ENCODE assay signal across 10 cellular contexts in genomic region chr16:30995927-30996323, GRCh38. TPM values are rescaled to one million over a fixed set of nuclear protein-coding genes. Genes with fewer than 3 reads are reported as not detected.
DNase-seq lines count a peak whose midpoint lies in the region; ATAC-seq, FAIRE-seq and TF ChIP-seq lines count a peak whose summit lies in the region.
"Had no signal": no experiment of that assay in that cellular context is flagged by ENCODE, and none has a peak within 500 bp of the region (broad histone marks: within the 10 kb centered on the region; RNA-seq: fewer than 3 reads in every experiment).

No MANE protein-coding gene starts in this region.

- H3F3A ChIP-seq in OCI-LY1 (ENCODE audit: insufficient read depth, low read length): no peaks in the 10 kb centered on the region

- H3K9me2 ChIP-seq in OCI-LY1 (ENCODE audit: low read depth, low read length): no peaks in the 10 kb centered on the region
- H3K9me2 ChIP-seq: SK-N-SH had no signal

- H3K4me2 ChIP-seq in OCI-LY1 (ENCODE audit: low read length): peak overlapping the region; percentile 81

- no peaks in the 10 kb centered on the region for H4K20me1 ChIP-seq in OCI-LY1 (ENCODE audit: insufficient read depth, low read length)

- H3K9ac ChIP-seq in OCI-LY1 (ENCODE audit: low read length): peak overlapping the region; percentile 68; the same call in 1 of the 2 replicates

- no peaks in the 10 kb centered on the region for H3K79me2 ChIP-seq in OCI-LY1 (ENCODE audit: insufficient read depth, low read length)

- no peak for DNase-seq in GM12864 (ENCODE audit: low read depth)
- no peak for DNase-seq in endothelial cell (ENCODE audit: low spot score)
- DNase-seq in nephron progenitor cell: no peak
- DNase-seq in ureter (ENCODE audit: low spot score): no peak
- no peak for DNase-seq in lower leg skin (ENCODE audit: low spot score in 2 of 2)
- no peak for DNase-seq in HTR-8/SVneo (ENCODE audit: insufficient read length, low spot score)
- DNase-seq: effector memory CD4-positive, alpha-beta T cell; SK-N-SH had no signal

- no peak for FAIRE-seq in HTR-8/SVneo (lab: Jason Lieb, UNC)

- no peak for TF ChIP-seq POLR2A in lower leg skin (IDR thresholded peaks at IDR 0.05)

- H3K27me3 Mint-ChIP-seq in endothelial cell (ENCODE audit: unreplicated experiment): peaks cover 10% of the 10 kb centered on the region
- peaks cover 47% of the 10 kb centered on the region for H3K27me3 Mint-ChIP-seq in nephron progenitor cell (ENCODE audit: low read depth, poor library complexity)

- intact Hi-C loops in lower leg skin (cut with DNase I; ENCODE audit: low total_unique reads): no loop called here

- no peak overlapping the region for H2AFZ ChIP-seq in OCI-LY1 (ENCODE audit: low read length)

- no peaks in the 10 kb centered on the region for H3K27me3 ChIP-seq in OCI-LY1 (ENCODE audit: insufficient read depth, low read length)

- H3K9me3 ChIP-seq in OCI-LY1 (ENCODE audit: low read length): no peaks in the 10 kb centered on the region
- H3K9me3 ChIP-seq: SK-N-SH had no signal

- H3K4me3 ChIP-seq in GM12864 (ENCODE audit: low read depth, low read length) (peak overlapping the region; percentile 74), OCI-LY1 (ENCODE audit: low read depth, low read length, poor library complexity, severe bottlenecking) (peak overlapping the region; percentile 69), lower leg skin (ENCODE audit: low read depth, poor library complexity, severe bottlenecking) (no peak overlapping the region)

- H3K36me3 ChIP-seq in OCI-LY1 (ENCODE audit: insufficient read depth, low read length): no peaks in the 10 kb centered on the region

- H3K4me3 Mint-ChIP-seq in endothelial cell (ENCODE audit: unreplicated experiment) (peak overlapping the region; percentile 53), nephron progenitor cell (peak overlapping the region; percentile 61)

- TF ChIP-seq CTCF in GM12864 (IDR thresholded peaks at IDR 0.05; ENCODE audit: low read depth, low read length, missing control alignments) (no peak), OCI-LY1 (IDR thresholded peaks at IDR 0.05; ENCODE audit: low read length) (no peak), endothelial cell (IDR thresholded peaks at IDR 0.05; ENCODE audit: unreplicated experiment) (no peak), nephron progenitor cell (IDR thresholded peaks at IDR 0.05) (no peak), lower leg skin (IDR thresholded peaks at IDR 0.05) (no peak)

- H3K27ac ChIP-seq in OCI-LY1 (ENCODE audit: low read depth, low read length, poor library complexity, severe bottlenecking): no peak overlapping the region

- peaks cover 3% of the 10 kb centered on the region for H3K36me3 Mint-ChIP-seq in endothelial cell (ENCODE audit: low read depth, unreplicated experiment)
- H3K36me3 Mint-ChIP-seq in nephron progenitor cell (ENCODE audit: low read depth): no peaks in the 10 kb centered on the region

- ATAC-seq in esophagus mucosa: no peak

- H3K9me3 Mint-ChIP-seq in endothelial cell (ENCODE audit: unreplicated experiment) (no peaks in the 10 kb centered on the region), nephron progenitor cell (no peaks in the 10 kb centered on the region)

- H3K4me1 ChIP-seq in OCI-LY1 (ENCODE audit: insufficient read depth, low read length, severe bottlenecking): peaks cover 28% of the 10 kb centered on the region

- 73 to 79% methylated on average over 11 of the region's 11 CpGs for WGBS in lower leg skin, 2 donors

- H3K4me1 Mint-ChIP-seq in endothelial cell (ENCODE audit: unreplicated experiment) (peaks cover 3% of the 10 kb centered on the region), nephron progenitor cell (peaks cover 29% of the 10 kb centered on the region)

- no peak overlapping the region for H3K27ac Mint-ChIP-seq in endothelial cell (ENCODE audit: unreplicated experiment)
- H3K27ac Mint-ChIP-seq in nephron progenitor cell: no peak overlapping the region

RNA-seq across cellular contexts. Expression of gene HSD3B7, which starts 10.9 kb away (rescaled TPM):
- 5.3 TPM for total RNA-seq in endothelial cell (ENCODE audit: unreplicated experiment)
- total RNA-seq in esophagus mucosa: 14.5 TPM
- total RNA-seq in ureter: 14.8 TPM
- 10 to 100 TPM; 12.4 to 29.8 (median 19.0) TPM for total RNA-seq in lower leg skin

RNA-seq across cellular contexts. Expression of gene STX1B, which starts 14.5 kb away (rescaled TPM):
- 5.5 TPM for total RNA-seq in endothelial cell (ENCODE audit: unreplicated experiment)
- 0.80 TPM for total RNA-seq in esophagus mucosa
- 1.6 TPM for total RNA-seq in ureter
- total RNA-seq in lower leg skin: 1 to 10 TPM in 1 of 4 donors, under 1 TPM in 3; 0.32 to 1.4 (median 0.44) TPM

RNA-seq across cellular contexts. Expression of gene STX4, which starts 37.4 kb away (rescaled TPM):
- 74.2 TPM for total RNA-seq in endothelial cell (ENCODE audit: unreplicated experiment)
- total RNA-seq in esophagus mucosa: 42.8 TPM
- 55.0 TPM for total RNA-seq in ureter
- total RNA-seq in lower leg skin: 10 to 100 TPM; 38.7 to 53.1 (median 46.4) TPM

RNA-seq across cellular contexts. Expression of gene SETD1A, which starts 38.4 kb away (rescaled TPM):
- total RNA-seq in endothelial cell (ENCODE audit: unreplicated experiment): 23.4 TPM
- total RNA-seq in esophagus mucosa: 8.2 TPM
- total RNA-seq in ureter: 19.6 TPM
- total RNA-seq in lower leg skin: 10 to 100 TPM in 3 of 4 donors, 1 to 10 TPM in 1; 9.2 to 22.4 (median 10.7) TPM

RNA-seq across cellular contexts. Expression of gene ORAI3, which starts 47.1 kb away (rescaled TPM):
- 42.9 TPM for total RNA-seq in endothelial cell (ENCODE audit: unreplicated experiment)
- 9.8 TPM for total RNA-seq in esophagus mucosa
- 25.9 TPM for total RNA-seq in ureter
- total RNA-seq in lower leg skin: 10 to 100 TPM; 22.9 to 37.7 (median 34.6) TPM
